Comparison of ENCODE assay signal across 8 cellular contexts in the genomic region with DNA sequence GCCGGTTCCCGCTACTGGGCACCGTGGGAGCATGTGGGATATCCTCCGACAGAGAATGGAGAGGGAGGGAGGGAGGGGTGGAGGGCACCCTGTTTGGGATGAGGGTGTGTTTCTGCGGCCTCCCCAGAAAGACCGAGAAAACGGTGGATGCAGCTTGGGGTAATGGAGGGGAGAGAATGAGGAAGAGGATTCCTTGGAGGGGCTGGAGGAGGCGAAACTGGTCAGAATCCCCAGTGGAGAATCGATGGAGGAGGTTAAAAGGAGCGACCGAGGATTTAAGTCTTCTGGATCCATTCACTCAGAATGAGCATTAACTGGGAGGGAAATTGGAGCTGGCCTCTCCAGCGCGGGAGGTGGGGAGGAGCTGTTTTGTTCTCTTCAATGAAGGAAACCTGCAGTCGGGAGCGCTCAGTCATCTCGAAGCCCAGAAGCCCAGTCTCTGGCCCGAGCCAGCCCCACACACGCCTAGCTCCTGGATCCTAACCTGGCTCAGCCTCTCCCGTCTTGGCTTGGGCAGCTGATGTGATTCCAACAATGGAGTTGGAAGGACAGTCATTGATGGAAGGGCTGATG.
DNase-seq lines count a peak whose midpoint lies in the region; ATAC-seq and TF ChIP-seq lines count a peak whose summit lies in the region.

No MANE protein-coding gene starts in this region.

- peaks cover 0 to 29% (median 15%) of the 10 kb centered on the region in 4 donors for H3K4me1 ChIP-seq in tibial artery

- ATAC-seq in GM18861 (IDR thresholded peaks at IDR 0.05; ENCODE audit: unreplicated experiment) = no peak

- H3K9me3 Mint-ChIP-seq in dendritic cell treated with granulocyte-macrophage colony-stimulating factor and Interleukin-4, amounts not matched to agents 40 ng/mL and 50 ng/mL, for 4 days = no peaks in the 10 kb centered on the region

- intact Hi-C loops in dendritic cell treated with granulocyte-macrophage colony-stimulating factor and Interleukin-4, amounts not matched to agents 40 ng/mL and 50 ng/mL, for 4 days (cut with micrococcal nuclease) = no loop called here
- intact Hi-C loops in tibial artery (cut with DNase I; ENCODE audit: low total_unique reads) = no loop called here

- H3K36me3 ChIP-seq in tibial artery = no peaks in the 10 kb centered on the region

- no peak for TF ChIP-seq CTCF in tibial artery (IDR thresholded peaks at IDR 0.05)

- no peaks in the 10 kb centered on the region for H3K36me3 Mint-ChIP-seq in dendritic cell treated with granulocyte-macrophage colony-stimulating factor and Interleukin-4, amounts not matched to agents 40 ng/mL and 50 ng/mL, for 4 days (ENCODE audit: low read depth)

- peaks cover 23% of the 10 kb centered on the region for H3K27me3 Mint-ChIP-seq in dendritic cell treated with granulocyte-macrophage colony-stimulating factor and Interleukin-4, amounts not matched to agents 40 ng/mL and 50 ng/mL, for 4 days

- peak overlapping the region; percentile 83 to 85 for H3K27ac ChIP-seq in tibial artery

- H3K9me3 ChIP-seq in tibial artery = no peaks in the 10 kb centered on the region

- peak overlapping the region; percentile 58 to 70 for H3K4me3 ChIP-seq in tibial artery

- H3K27ac Mint-ChIP-seq in dendritic cell treated with granulocyte-macrophage colony-stimulating factor and Interleukin-4, amounts not matched to agents 40 ng/mL and 50 ng/mL, for 4 days = peak overlapping the region; percentile 80

- DNase-seq in NCI-H2081 (lab: John Stamatoyannopoulos, UW) = peak; percentile 23 to 33
- DNase-seq in NCI-H2081 treated with DMSO at 0.1 percent for 48 hours (lab: John Stamatoyannopoulos, UW) = no peak
- DNase-seq in NCI-H748 treated with DMSO at 0.1 percent for 48 hours (lab: John Stamatoyannopoulos, UW) = peak; percentile 11
- DNase-seq in medulla oblongata (ENCODE audit: extremely low spot score) = peak; percentile 30
- DNase-seq in tibial artery = no peak
- no peak for DNase-seq in NOMO-1 treated with dmso at 0.1 percent for 144 hours (lab: John Stamatoyannopoulos, UW; ENCODE audit: unreplicated experiment)

- H3K4me3 Mint-ChIP-seq in dendritic cell treated with granulocyte-macrophage colony-stimulating factor and Interleukin-4, amounts not matched to agents 40 ng/mL and 50 ng/mL, for 4 days = peak overlapping the region; percentile 80

- H3K27me3 ChIP-seq in tibial artery = no peaks in the 10 kb centered on the region

- peaks cover 30% of the 10 kb centered on the region for H3K4me1 Mint-ChIP-seq in dendritic cell treated with granulocyte-macrophage colony-stimulating factor and Interleukin-4, amounts not matched to agents 40 ng/mL and 50 ng/mL, for 4 days (ENCODE audit: low read depth)

Comparison
In these comparisons a context has a peak if more than half of its experiments do, and no peak if none do; other contexts are left out.
1. DNase-seq: peak in NCI-H2081 (2 of 2), NCI-H748 treated with DMSO at 0.1 percent for 48 hours (single experiment) and medulla oblongata (single experiment); none in NCI-H2081 treated with DMSO at 0.1 percent for 48 hours (single experiment), tibial artery (0 of 2) and NOMO-1 treated with dmso at 0.1 percent for 144 hours (single experiment).